18 cellular contexts compared by ENCODE assay signal in the genomic region with DNA sequence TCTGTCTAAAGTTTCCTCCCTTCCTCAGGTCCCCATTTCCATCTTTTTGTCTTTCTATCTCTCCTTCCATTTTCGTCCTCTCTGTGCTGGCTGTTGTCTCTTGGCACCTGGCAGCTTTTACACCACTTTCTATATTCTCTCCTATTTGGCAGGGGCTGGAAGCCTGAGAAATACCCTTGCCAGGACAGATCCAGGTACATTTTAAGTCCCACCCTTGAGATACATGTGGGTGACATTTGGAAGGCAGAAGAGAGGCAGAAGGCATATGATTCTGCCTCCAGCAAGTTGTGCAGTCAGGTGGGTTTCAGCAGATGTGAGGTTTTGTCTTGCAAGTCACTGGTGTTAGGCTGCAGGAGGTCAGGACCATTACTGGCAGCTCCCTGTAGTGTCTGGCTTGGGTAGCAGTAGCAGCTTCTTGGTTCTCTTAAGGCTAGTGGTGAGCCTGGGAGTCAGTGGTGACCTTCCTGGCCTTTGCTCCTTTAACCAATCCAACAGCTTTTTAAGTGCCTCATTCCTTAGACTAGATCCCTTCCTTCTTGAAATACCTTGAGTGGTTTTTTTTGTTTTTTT.
DNase-seq lines count a peak whose midpoint lies in the region; TF ChIP-seq lines count a peak whose summit lies in the region.
"Had no signal": no experiment of that assay in that cellular context is flagged by ENCODE, and none has a peak within 500 bp of the region (broad histone marks: within the 10 kb centered on the region; RNA-seq: fewer than 3 reads in every experiment).

No MANE protein-coding gene starts in this region.

- H3K4me3 ChIP-seq in right atrium auricular region (no peak overlapping the region), mesenchymal stem cell (ENCODE audit: insufficient read depth in 1 of 2, low read depth in 1 of 2, low read length in 2 of 2) (no peak overlapping the region)
- H3K4me3 ChIP-seq: K562 had no signal

- H3K36me3 Mint-ChIP-seq in osteocyte (ENCODE audit: unreplicated experiment) = no peaks in the 10 kb centered on the region
- H3K36me3 Mint-ChIP-seq in T-helper 2 cell treated with Interferon-gamma antibody and Interleukin-4, amounts not matched to agents 5 μg/mL and 100 μg/mL, for 36 hours (ENCODE audit: low read depth) = no peaks in the 10 kb centered on the region

- H3K36me3 ChIP-seq in right atrium auricular region (no peaks in the 10 kb centered on the region), mesenchymal stem cell (ENCODE audit: control insufficient read depth in 1 of 2, insufficient read depth in 2 of 2, low read depth in 1 of 2, low read length in 2 of 2) (no peaks in the 10 kb centered on the region)

- no peak overlapping the region for H3K27ac Mint-ChIP-seq in osteocyte (ENCODE audit: unreplicated experiment)
- H3K27ac Mint-ChIP-seq in T-helper 2 cell treated with Interferon-gamma antibody and Interleukin-4, amounts not matched to agents 5 μg/mL and 100 μg/mL, for 36 hours = no peak overlapping the region

- no peak overlapping the region for H3K18ac ChIP-seq in mesenchymal stem cell (ENCODE audit: low read depth in 1 of 2, low read length in 2 of 2)

- no peak overlapping the region for H3K4me2 ChIP-seq in mesenchymal stem cell (ENCODE audit: low read length, poor library complexity, severe bottlenecking)

- no peak overlapping the region for H3K27ac ChIP-seq in right atrium auricular region
- no peak overlapping the region for H3K27ac ChIP-seq in mesenchymal stem cell (ENCODE audit: low read length, poor library complexity, severe bottlenecking)
- H3K27ac ChIP-seq: C4-2B had no signal

- no peaks in the 10 kb centered on the region for H3K9me3 Mint-ChIP-seq in osteocyte (ENCODE audit: unreplicated experiment)
- H3K9me3 Mint-ChIP-seq in T-helper 2 cell treated with Interferon-gamma antibody and Interleukin-4, amounts not matched to agents 5 μg/mL and 100 μg/mL, for 36 hours = no peaks in the 10 kb centered on the region

- H3K27me3 ChIP-seq in right atrium auricular region (no peaks in the 10 kb centered on the region), mesenchymal stem cell (ENCODE audit: control insufficient read depth in 1 of 2, insufficient read depth in 1 of 2, low read length in 2 of 2) (peaks cover 19 to 27% of the 10 kb centered on the region in 2 experiments)

- no peak overlapping the region for H3K4ac ChIP-seq in mesenchymal stem cell (ENCODE audit: low read depth in 1 of 2, low read length in 2 of 2)

- H2AFZ ChIP-seq in mesenchymal stem cell (ENCODE audit: low read depth, low read length) = no peak overlapping the region

- intact Hi-C loops in cardiac septum (cut with DNase I) = no loop called here

- H2AK5ac ChIP-seq in mesenchymal stem cell (ENCODE audit: low read length, severe bottlenecking) = no peak overlapping the region

- H4K8ac ChIP-seq in mesenchymal stem cell (ENCODE audit: low read length) = no peak overlapping the region

- H3K9me3 ChIP-seq in right atrium auricular region (no peaks in the 10 kb centered on the region), mesenchymal stem cell (ENCODE audit: control insufficient read depth, low read length) (no peaks in the 10 kb centered on the region)

- no peak overlapping the region for H3K23ac ChIP-seq in mesenchymal stem cell (ENCODE audit: low read length in 2 of 2)

- H3K4me3 Mint-ChIP-seq in osteocyte (ENCODE audit: unreplicated experiment) = no peak overlapping the region
- no peak overlapping the region for H3K4me3 Mint-ChIP-seq in T-helper 2 cell treated with Interferon-gamma antibody and Interleukin-4, amounts not matched to agents 5 μg/mL and 100 μg/mL, for 36 hours

- no peak overlapping the region for H2BK120ac ChIP-seq in mesenchymal stem cell (ENCODE audit: low read depth, low read length)

- H2BK5ac ChIP-seq in mesenchymal stem cell (ENCODE audit: low read depth, low read length, poor library complexity, severe bottlenecking) = no peak overlapping the region

- no peak for TF ChIP-seq CTCF in right atrium auricular region (IDR thresholded peaks at IDR 0.05)
- TF ChIP-seq CTCF in osteocyte (IDR thresholded peaks at IDR 0.05) = no peak

- H3K4me1 ChIP-seq in right atrium auricular region (no peaks in the 10 kb centered on the region), mesenchymal stem cell (ENCODE audit: control insufficient read depth, insufficient read depth, low read depth, low read length) (no peaks in the 10 kb centered on the region)

- DNase-seq in right atrium auricular region (ENCODE audit: low spot score) (peak; percentile 48), cardiac septum (ENCODE audit: low spot score) (no peak), ecto neural progenitor cell (ENCODE audit: low spot score) (peak; percentile 12), osteocyte (ENCODE audit: extremely low spot score, unreplicated experiment) (peak; percentile 34), mesenchymal stem cell (no peak), DMS114 treated with DMSO at 0.1 percent for 48 hours (lab: John Stamatoyannopoulos, UW; ENCODE audit: unreplicated experiment) (no peak), GF-D8 (lab: John Stamatoyannopoulos, UW) (no peak)
- no peak for DNase-seq in T-helper 2 cell treated with Interferon-gamma antibody and Interleukin-4, amounts not matched to agents 5 μg/mL and 100 μg/mL, for 36 hours (ENCODE audit: low spot score)
- DNase-seq: DMS53, GDM1, MM.1S, NCI-H1048, NCI-H1417 treated with DMSO at 0.1 percent for 48 hours, NCI-H187, NCI-H446, NCI-H526 had no signal

- no peak overlapping the region for H2BK15ac ChIP-seq in mesenchymal stem cell (ENCODE audit: low read depth, poor library complexity, severe bottlenecking)

- H3K27me3 Mint-ChIP-seq in osteocyte (ENCODE audit: unreplicated experiment) = peaks cover 39% of the 10 kb centered on the region
- H3K27me3 Mint-ChIP-seq in T-helper 2 cell treated with Interferon-gamma antibody and Interleukin-4, amounts not matched to agents 5 μg/mL and 100 μg/mL, for 36 hours (ENCODE audit: low read depth) = peaks cover 12% of the 10 kb centered on the region

- no peaks in the 10 kb centered on the region for H3K4me1 Mint-ChIP-seq in osteocyte (ENCODE audit: unreplicated experiment)
- H3K4me1 Mint-ChIP-seq in T-helper 2 cell treated with Interferon-gamma antibody and Interleukin-4, amounts not matched to agents 5 μg/mL and 100 μg/mL, for 36 hours (ENCODE audit: low read depth) = peaks cover 6% of the 10 kb centered on the region

- no peak overlapping the region for H3K14ac ChIP-seq in mesenchymal stem cell (ENCODE audit: low read length in 2 of 2)

- WGBS in mesenchymal stem cell = 29% methylated on average over 1 of the region's 1 CpG

- H4K91ac ChIP-seq in mesenchymal stem cell (ENCODE audit: low read length) = no peak overlapping the region

- H3K79me1 ChIP-seq in mesenchymal stem cell (replicated peaks; ENCODE audit: low read length, poor library complexity, severe bottlenecking) = no peaks in the 10 kb centered on the region

- H2BK12ac ChIP-seq in mesenchymal stem cell (ENCODE audit: low read length in 2 of 2) = no peak overlapping the region

- H3K9ac ChIP-seq in mesenchymal stem cell (ENCODE audit: low read length) = no peak overlapping the region

Comparison
In these comparisons a context has a peak if more than half of its experiments do, and no peak if none do; other contexts are left out.
1. DNase-seq: peak in right atrium auricular region (single experiment), ecto neural progenitor cell (single experiment) and osteocyte (single experiment); none in cardiac septum (single experiment), mesenchymal stem cell (single experiment), T-helper 2 cell treated with Interferon-gamma antibody and Interleukin-4, amounts not matched to agents 5 μg/mL and 100 μg/mL, for 36 hours (single experiment), DMS114 treated with DMSO at 0.1 percent for 48 hours (single experiment) and GF-D8 (single experiment).